ENCODE assay signal across 10 cellular contexts in genomic region chr12:124764870-124765570, GRCh38.
DNase-seq lines count a peak whose midpoint lies in the region; ATAC-seq, FAIRE-seq and TF ChIP-seq lines count a peak whose summit lies in the region.
"Had no signal": no experiment of that assay in that cellular context is flagged by ENCODE, and none has a peak within 500 bp of the region (broad histone marks: within the 10 kb centered on the region; RNA-seq: fewer than 3 reads in every experiment).

No MANE protein-coding gene starts in this region.

- H3K27me3 Mint-ChIP-seq in glutamatergic neuron (ENCODE audit: unreplicated experiment), result peaks cover 12% of the 10 kb centered on the region

- intact Hi-C loops in adrenal gland (cut with DNase I), result loop anchor here (5.0 to 10.0 kb wide), 5 partner anchors 80 to 730 kb away; partner anchors contain the start of gene NCOR2 (in 2 of the 2)
- intact Hi-C loops in gastrocnemius medialis (cut with DNase I; ENCODE audit: low total_unique reads), result loop anchor here (5.0 to 10.0 kb wide), 3 partner anchors 140 to 308 kb away; no protein-coding TSS in a partner anchor

- FAIRE-seq in GM12892 (lab: Jason Lieb, UNC), result no peak

- H3K9me3 ChIP-seq in adrenal gland (replicated peaks in 1 of 3) (peaks cover 0 to 7% (median 0%) of the 10 kb centered on the region in 3 donors), gastrocnemius medialis (no peaks in the 10 kb centered on the region)

- H3K27ac Mint-ChIP-seq in glutamatergic neuron (ENCODE audit: unreplicated experiment), result peak overlapping the region; percentile 72
- H3K27ac Mint-ChIP-seq: stimulated activated memory B cell treated with anti-CD40 and anti-IgM and Interleukin-4, amounts not matched to agents 10 μg/mL and 1 μg/mL and 100 μg/mL, for 72 hours had no signal

- peaks cover 23% of the 10 kb centered on the region for H3K4me1 Mint-ChIP-seq in glutamatergic neuron (ENCODE audit: low read depth, unreplicated experiment)

- H3K36me3 ChIP-seq in adrenal gland (replicated peaks in 1 of 2) (no peaks in the 10 kb centered on the region), gastrocnemius medialis (no peaks in the 10 kb centered on the region)

- TF ChIP-seq CTCF in adrenal gland (IDR thresholded peaks at IDR 0.05) (no peak), glutamatergic neuron (IDR thresholded peaks at IDR 0.05; ENCODE audit: partially characterized antibody, unreplicated experiment) (no peak), gastrocnemius medialis (IDR thresholded peaks at IDR 0.05 in 4 of 5, conservative IDR thresholded peaks at IDR 0.05 in 1 of 5) (no peak)

- no peak overlapping the region for H3K4me3 ChIP-seq in adrenal gland
- H3K4me3 ChIP-seq in gastrocnemius medialis, result no peak overlapping the region

- peak; percentile 97 for DNase-seq in EH (ENCODE audit: low read depth)
- DNase-seq in adrenal gland, result no peak
- no peak for DNase-seq in glutamatergic neuron
- DNase-seq in gastrocnemius medialis, result peak; percentile 56 to 79
- DNase-seq in erythroblast (lab: John Stamatoyannopoulos, UW), result no peak
- DNase-seq in NCI-H1105 treated with DMSO at 0.1 percent for 48 hours (lab: John Stamatoyannopoulos, UW), result no peak
- DNase-seq in GM12892 (ENCODE audit: insufficient read length), result no peak
- DNase-seq: activated CD4-positive, alpha-beta T cell treated with anti-CD3 and anti-CD28 coated beads, Interleukin-2, amount 50 U/mL, for 1 hour had no signal

- H3K27ac ChIP-seq in adrenal gland (peak overlapping the region in 3 of 5 donors; percentile 23 to 82 (median 51)), gastrocnemius medialis (peak overlapping the region; percentile 80 to 86 (median 84))

- no peak overlapping the region for H3K4me3 Mint-ChIP-seq in glutamatergic neuron (ENCODE audit: unreplicated experiment)
- H3K4me3 Mint-ChIP-seq: stimulated activated memory B cell treated with anti-CD40 and anti-IgM and Interleukin-4, amounts not matched to agents 10 μg/mL and 1 μg/mL and 100 μg/mL, for 72 hours had no signal

- H3K27me3 ChIP-seq in adrenal gland, result no peaks in the 10 kb centered on the region
- H3K27me3 ChIP-seq in gastrocnemius medialis, result no peaks in the 10 kb centered on the region

- ATAC-seq in gastrocnemius medialis (peak; percentile 54 to 59), GM18517 (IDR thresholded peaks at IDR 0.05; ENCODE audit: unreplicated experiment) (no peak)
- ATAC-seq: stimulated activated memory B cell treated with anti-CD40 and anti-IgM and Interleukin-4, amounts not matched to agents 10 μg/mL and 1 μg/mL and 100 μg/mL, for 72 hours had no signal

- no peak for TF ChIP-seq POLR2A in adrenal gland (IDR thresholded peaks at IDR 0.05)
- TF ChIP-seq POLR2A in gastrocnemius medialis (IDR thresholded peaks at IDR 0.05), result no peak
- TF ChIP-seq POLR2A in erythroblast (IDR thresholded peaks at IDR 0.05; ENCODE audit: low read length), result no peak
- no peak for TF ChIP-seq POLR2A in GM12892 (IDR thresholded peaks at IDR 0.05; ENCODE audit: low read depth, low read length)

- H3K9me3 Mint-ChIP-seq in glutamatergic neuron (ENCODE audit: unreplicated experiment), result peaks cover 19% of the 10 kb centered on the region

- in situ Hi-C loops in gastrocnemius medialis (cut with MboI; ENCODE audit: low sequenced_read_pairs in 4 of 4), result loop anchor here (5.0 to 25.0 kb wide), 9 partner anchors 190 to 733 kb away; no protein-coding TSS in a partner anchor

- peaks cover 6% of the 10 kb centered on the region for H3K36me3 Mint-ChIP-seq in glutamatergic neuron (ENCODE audit: unreplicated experiment)

- peaks cover 7 to 26% of the 10 kb centered on the region in 2 donors for H3K4me1 ChIP-seq in adrenal gland (replicated peaks in 1 of 2)
- peaks cover 41 to 43% of the 10 kb centered on the region in 2 donors for H3K4me1 ChIP-seq in gastrocnemius medialis

- 57 to 96% (median 70%) methylated on average over 2 of the region's 2 CpGs for WGBS in adrenal gland, 4 donors

Comparison
In these comparisons a context has a peak if more than half of its experiments do, and no peak if none do; other contexts are left out.
1. DNase-seq: peak in EH (single experiment) and gastrocnemius medialis (2 of 2); none in adrenal gland (0 of 7), glutamatergic neuron (single experiment), erythroblast (0 of 2), NCI-H1105 treated with DMSO at 0.1 percent for 48 hours (single experiment) and GM12892 (single experiment).